1 cellular context compared by ENCODE assay signal in genomic region chr7:101160917-101161316, GRCh38.
TF ChIP-seq lines count a peak whose summit lies in the region.

No MANE protein-coding gene starts in this region.

TF ChIP-seq in HCT116, 20 proteins besides CTCF, POLR2A, EP300 and RAD21:
- no peak for TF ChIP-seq ZNF274 (IDR thresholded peaks at IDR 0.05; ENCODE audit: low read depth, low read length)
- TF ChIP-seq REST (IDR thresholded peaks at IDR 0.05; ENCODE audit: low read depth), result no peak
- TF ChIP-seq FOSL1 (IDR thresholded peaks at IDR 0.05; ENCODE audit: low read depth), result no peak
- TF ChIP-seq EZH2phosphoT487 (IDR thresholded peaks at IDR 0.05; ENCODE audit: borderline replicate concordance), result no peak
- TF ChIP-seq EZH2 (IDR thresholded peaks at IDR 0.05), result no peak
- no peak for TF ChIP-seq SIN3A (IDR thresholded peaks at IDR 0.05; ENCODE audit: low read depth)
- TF ChIP-seq ELF1 (IDR thresholded peaks at IDR 0.05; ENCODE audit: borderline replicate concordance, low read depth), result no peak
- TF ChIP-seq ZFX (IDR thresholded peaks at IDR 0.05), result no peak
- TF ChIP-seq YY1 (IDR thresholded peaks at IDR 0.05; ENCODE audit: extremely low read depth, insufficient replicate concordance, low read depth, low read length), result no peak
- TF ChIP-seq ZBTB33 (IDR thresholded peaks at IDR 0.05; ENCODE audit: extremely low read depth, insufficient replicate concordance, low read length), result no peak
